Comparison of ENCODE assay signal across 12 cellular contexts in genomic region chr1:93595266-93595665, GRCh38.
DNase-seq lines count a peak whose midpoint lies in the region; ATAC-seq and TF ChIP-seq lines count a peak whose summit lies in the region.
"Had no signal": no experiment of that assay in that cellular context is flagged by ENCODE, and none has a peak within 500 bp of the region (broad histone marks: within the 10 kb centered on the region; RNA-seq: fewer than 3 reads in every experiment).

No MANE protein-coding gene starts in this region.

- H3K4me3 ChIP-seq in fibroblast of lung (replicated peaks in 1 of 4; ENCODE audit: control extremely low read depth in 1 of 4, insufficient read depth in 1 of 4, low read depth in 3 of 4, low read length in 4 of 4) (no peak overlapping the region), osteoblast (ENCODE audit: insufficient read depth, low read length) (no peak overlapping the region)

- H3K4me1 ChIP-seq in fibroblast of lung (ENCODE audit: control insufficient read depth, extremely low read depth, insufficient read depth, low read length) (peaks cover 15% of the 10 kb centered on the region), osteoblast (ENCODE audit: insufficient read depth, low read length) (peaks cover 26% of the 10 kb centered on the region)

- peak overlapping the region; percentile 31 for H3K27ac ChIP-seq in fibroblast of lung (ENCODE audit: insufficient read depth, low read length)
- peak overlapping the region; percentile 75 for H3K27ac ChIP-seq in osteoblast (ENCODE audit: low read depth, low read length)
- H3K27ac ChIP-seq: neutrophil had no signal

- no peak overlapping the region for H3K9ac ChIP-seq in fibroblast of lung (ENCODE audit: insufficient read depth, low read length)

- H2AFZ ChIP-seq in fibroblast of lung (ENCODE audit: low read length): no peak overlapping the region
- H2AFZ ChIP-seq in osteoblast (ENCODE audit: low read length): no peak overlapping the region

- no peak for TF ChIP-seq CTCF in fibroblast of lung (conservative IDR thresholded peaks at IDR 0.05 in 1 of 2, IDR thresholded peaks at IDR 0.05 in 1 of 2; ENCODE audit: low read depth in 1 of 2, low read length in 2 of 2)
- no peak for TF ChIP-seq CTCF in osteoblast (IDR thresholded peaks at IDR 0.05; ENCODE audit: extremely low read depth, low read depth, low read length)

- H4K20me1 ChIP-seq in fibroblast of lung (ENCODE audit: control insufficient read depth, extremely low read depth, insufficient read depth, low read length) (no peaks in the 10 kb centered on the region), osteoblast (ENCODE audit: insufficient read depth, low read length) (peaks cover 52% of the 10 kb centered on the region)

- H3K9me3 ChIP-seq in fibroblast of lung (ENCODE audit: control insufficient read depth, insufficient read depth, low read depth, low read length): no peaks in the 10 kb centered on the region
- no peaks in the 10 kb centered on the region for H3K9me3 ChIP-seq in osteoblast (ENCODE audit: low read depth, low read length)
- H3K9me3 ChIP-seq: neutrophil had no signal

- DNase-seq in GM03348 (ENCODE audit: low spot score): peak; percentile 58
- DNase-seq in fibroblast of lung (ENCODE audit: low read depth in 2 of 2): peak in 1 of 2 donors; percentile 49
- DNase-seq in osteoblast (ENCODE audit: insufficient read length, low spot score, missing footprints): peak; percentile 76
- no peak for DNase-seq in NCI-H2107 treated with DMSO at 0.1 percent for 48 hours (lab: John Stamatoyannopoulos, UW; ENCODE audit: unreplicated experiment)
- DNase-seq in EL: no peak
- DNase-seq: left cardiac atrium; NCI-H345; stimulated activated CD4-positive, alpha-beta T cell treated with anti-CD3 and anti-CD28 coated beads, Interleukin-1b, Interleukin-23, amount 100 ng/mL, for 48 hours had no signal

- H3K27me3 ChIP-seq in fibroblast of lung (ENCODE audit: control insufficient read depth, insufficient read depth, low read length) (no peaks in the 10 kb centered on the region), osteoblast (ENCODE audit: insufficient read depth, low read length) (no peaks in the 10 kb centered on the region)
- H3K27me3 ChIP-seq: neutrophil had no signal

- ATAC-seq in SK-N-SH treated with all-trans-retinoic acid at 6 μM for 48 hours (peak; percentile 7; the same call in 1 of the 3 replicates), HG03521 (IDR thresholded peaks at IDR 0.05; ENCODE audit: unreplicated experiment) (no peak), GM18907 (IDR thresholded peaks at IDR 0.05; ENCODE audit: unreplicated experiment) (no peak)

- peaks cover 2% of the 10 kb centered on the region for H3K36me3 ChIP-seq in fibroblast of lung (ENCODE audit: control insufficient read depth, insufficient read depth, low read length)
- peaks cover 13% of the 10 kb centered on the region for H3K36me3 ChIP-seq in osteoblast (ENCODE audit: insufficient read depth, low read length)
- H3K36me3 ChIP-seq: neutrophil had no signal

- no peak overlapping the region for H3K4me2 ChIP-seq in fibroblast of lung (ENCODE audit: extremely low read depth, insufficient read depth, low read length)
- peak overlapping the region; percentile 3 for H3K4me2 ChIP-seq in osteoblast (ENCODE audit: insufficient read depth, low read length)

- H3K79me2 ChIP-seq in fibroblast of lung (ENCODE audit: control insufficient read depth, insufficient read depth, low read length): peaks cover 81% of the 10 kb centered on the region
- H3K79me2 ChIP-seq in osteoblast (ENCODE audit: insufficient read depth, low read length): peaks cover 96% of the 10 kb centered on the region

TF ChIP-seq in SK-N-SH treated with all-trans-retinoic acid at 6 μM for 48 hours, 23 proteins besides CTCF, POLR2A, EP300 and RAD21:
- TF ChIP-seq TOX (CRISPR knock-in tag; IDR thresholded peaks at IDR 0.05; ENCODE audit: borderline replicate concordance) (no peak), CSDC2 (CRISPR knock-in tag; IDR thresholded peaks at IDR 0.05) (no peak), CSRNP3 (CRISPR knock-in tag; IDR thresholded peaks at IDR 0.05) (no peak)

Comparison
In these comparisons a context has a peak if more than half of its experiments do, and no peak if none do; other contexts are left out.
1. DNase-seq: peak in GM03348 (single experiment) and osteoblast (single experiment); none in NCI-H2107 treated with DMSO at 0.1 percent for 48 hours (single experiment) and EL (single experiment).